Comparison of ENCODE assay signal across 8 cellular contexts in genomic region chr18:32093106-32093511, GRCh38. TPM values are rescaled to one million over a fixed set of nuclear protein-coding genes. Genes with fewer than 3 reads are reported as not detected.
DNase-seq lines count a peak whose midpoint lies in the region; ATAC-seq and TF ChIP-seq lines count a peak whose summit lies in the region.

No MANE protein-coding gene starts in this region.

- H3K9ac ChIP-seq in HUES64 (ENCODE audit: low read depth, low read length) = peak overlapping the region; percentile 87
- H3K9ac ChIP-seq in SK-N-SH = peak overlapping the region; percentile 92

- H3K27me3 ChIP-seq in HUES64 (ENCODE audit: insufficient read depth, low read length) (no peaks in the 10 kb centered on the region), SK-N-SH (ENCODE audit: insufficient read depth) (no peaks in the 10 kb centered on the region), ascending aorta (no peaks in the 10 kb centered on the region), right atrium auricular region (no peaks in the 10 kb centered on the region)

- peaks cover 55% of the 10 kb centered on the region for H3K79me2 ChIP-seq in SK-N-SH (ENCODE audit: insufficient read depth)

- peak overlapping the region; percentile 99 for H3K4me2 ChIP-seq in SK-N-SH

- peak overlapping the region; percentile 74 for H2AFZ ChIP-seq in SK-N-SH (ENCODE audit: low read depth)

- H3K4me1 ChIP-seq in HUES64 (ENCODE audit: insufficient read depth, low read length) (peaks cover 22% of the 10 kb centered on the region), SK-N-SH (ENCODE audit: control insufficient read depth in 1 of 2, insufficient read depth in 2 of 2, low read depth in 1 of 2, low read length in 1 of 2) (peaks cover 5 to 9% of the 10 kb centered on the region in 2 experiments; a peak in 3 of 4 replicates), ascending aorta (peaks cover 0 to 12% of the 10 kb centered on the region in 2 donors), right atrium auricular region (peaks cover 0 to 43% of the 10 kb centered on the region in 2 donors)

- POLR2A ChIA-PET in SK-N-SH (lab: Yijun Ruan, JAX) = interaction anchor here (0.9 kb wide), 1 partner anchor 38 kb away, joined by 3 read pairs; no protein-coding TSS in a partner anchor

- H3K36me3 ChIP-seq in HUES64 (ENCODE audit: insufficient read depth, low read length) (peaks cover 32% of the 10 kb centered on the region), SK-N-SH (replicated peaks in 1 of 2; ENCODE audit: control insufficient read depth in 1 of 2, insufficient read depth in 2 of 2, low read length in 1 of 2) (peaks cover 3 to 8% of the 10 kb centered on the region in 2 experiments), ascending aorta (no peaks in the 10 kb centered on the region), right atrium auricular region (no peaks in the 10 kb centered on the region)

- 0% methylated on average over 31 of the region's 32 CpGs for WGBS in HUES64
- 5% methylated on average over 14 of the region's 32 CpGs for WGBS in SK-N-SH (ENCODE audit: low lambda C conversion rate)

- H3K9me3 ChIP-seq in HUES64 (ENCODE audit: insufficient read depth, low read depth, low read length) = no peaks in the 10 kb centered on the region
- H3K9me3 ChIP-seq in SK-N-SH = no peaks in the 10 kb centered on the region
- no peaks in the 10 kb centered on the region for H3K9me3 ChIP-seq in ascending aorta
- H3K9me3 ChIP-seq in right atrium auricular region = no peaks in the 10 kb centered on the region

- ATAC-seq in GM21526 (IDR thresholded peaks at IDR 0.05; ENCODE audit: low FRiP score, unreplicated experiment) = peak; percentile 49

- H3F3A ChIP-seq in SK-N-SH (replicated peaks; ENCODE audit: insufficient read depth) = peaks cover 17% of the 10 kb centered on the region

- CTCF ChIA-PET in SK-N-SH (lab: Yijun Ruan, JAX) = interaction anchor here (1.3 kb wide), 1 partner anchor 12 kb away, joined by 4 read pairs; no protein-coding TSS in a partner anchor

- H3K9me2 ChIP-seq in SK-N-SH = no peaks in the 10 kb centered on the region

- intact Hi-C loops in ascending aorta (cut with DNase I) (loop anchor here (2.0 to 10.0 kb wide), 3 partner anchors 192 to 379 kb away; partner anchors contain the start of gene GAREM1), posterior vena cava (cut with DNase I) (loop anchor here in 1 of 2 donors (5.0 kb wide), 1 partner anchor 261 kb away; no protein-coding TSS in a partner anchor)

- no peak for TF ChIP-seq CTCF in SK-N-SH (IDR thresholded peaks at IDR 0.05)
- no peak for TF ChIP-seq CTCF in ascending aorta (IDR thresholded peaks at IDR 0.05)
- TF ChIP-seq CTCF in right atrium auricular region (IDR thresholded peaks at IDR 0.05) = no peak

- TF ChIP-seq EP300 in SK-N-SH (IDR thresholded peaks at IDR 0.05; ENCODE audit: borderline replicate concordance in 1 of 2, low read depth in 1 of 2, low read length in 1 of 2) = no peak

- peaks cover 11% of the 10 kb centered on the region for H4K20me1 ChIP-seq in SK-N-SH (ENCODE audit: insufficient read depth)

- no peak for TF ChIP-seq RAD21 in SK-N-SH (IDR thresholded peaks at IDR 0.05; ENCODE audit: low read length)

- H3K27ac ChIP-seq in HUES64 (ENCODE audit: low read depth, low read length) = peak overlapping the region; percentile 93
- H3K27ac ChIP-seq in SK-N-SH (ENCODE audit: low read depth in 2 of 2, low read length in 1 of 2) = peak overlapping the region; percentile 80 to 88
- H3K27ac ChIP-seq in ascending aorta = peak overlapping the region; percentile 99 to 100
- peak overlapping the region; percentile 97 to 99 for H3K27ac ChIP-seq in right atrium auricular region

- H3K4me3 ChIP-seq in HUES64 (ENCODE audit: low read length) (peak overlapping the region; percentile 90), SK-N-SH (ENCODE audit: low read depth in 2 of 2, low read length in 1 of 2) (peak overlapping the region; percentile 82 to 95), ascending aorta (peak overlapping the region; percentile 89 to 96), right atrium auricular region (peak overlapping the region; percentile 77 to 88)

- DNase-seq in ELR (ENCODE audit: low read depth) (peak; percentile 62), SK-N-SH (no peak), ascending aorta (ENCODE audit: low spot score in 2 of 2) (peak in 1 of 2 donors; percentile 75), right atrium auricular region (ENCODE audit: low spot score) (peak; percentile 65), posterior vena cava (ENCODE audit: low spot score) (peak; percentile 83), superior temporal gyrus (ENCODE audit: extremely low spot score) (no peak)

TF ChIP-seq in SK-N-SH, 30 proteins besides CTCF, POLR2A, EP300 and RAD21:
- no peak for TF ChIP-seq TEAD4 (IDR thresholded peaks at IDR 0.05; ENCODE audit: borderline replicate concordance, insufficient read depth)
- TF ChIP-seq USF1 (IDR thresholded peaks at IDR 0.05; ENCODE audit: borderline replicate concordance, low read depth) = no peak
- TF ChIP-seq FOXJ3 (CRISPR knock-in tag; IDR thresholded peaks at IDR 0.05) = no peak
- TF ChIP-seq FOSL2 (IDR thresholded peaks at IDR 0.05; ENCODE audit: borderline replicate concordance, low read depth) = no peak
- TF ChIP-seq RXRA (IDR thresholded peaks at IDR 0.05; ENCODE audit: borderline replicate concordance, low read depth) = no peak
- TF ChIP-seq RFX5 (IDR thresholded peaks at IDR 0.05; ENCODE audit: low read length) = no peak

RNA-seq across cellular contexts. Expression of gene RNF138, which starts 1.4 kb away (rescaled TPM):
- polyA plus RNA-seq in HUES64 (2013, experiment 1 of 2) = 86.8 TPM
- polyA plus RNA-seq in HUES64 (2013, experiment 2 of 2) = 87.1 TPM
- 17.6 and 22.3 TPM in 2 replicates for polyA plus RNA-seq in SK-N-SH (2012; rRNA removed)
- polyA plus RNA-seq in SK-N-SH (2012; cell fraction: cytosol; rRNA removed) = 18.5 and 20.9 TPM in 2 replicates
- polyA plus RNA-seq in SK-N-SH (2012; cell fraction: nucleus; rRNA removed) = 13.2 and 14.4 TPM in 2 replicates
- not detected for total RNA-seq in ascending aorta
- total RNA-seq in right atrium auricular region = 10 to 100 TPM in 1 of 2 donors, 1 to 10 TPM in 1; 5.5 to 11.3 TPM
- total RNA-seq in posterior vena cava = 10 to 100 TPM; 14.9 to 23.7 TPM

Comparison
In these comparisons a context has a peak if more than half of its experiments do, and no peak if none do; other contexts are left out.
1. DNase-seq: peak in ELR (single experiment), right atrium auricular region (single experiment) and posterior vena cava (single experiment); none in SK-N-SH (single experiment) and superior temporal gyrus (single experiment).
2. Peak in every context shown above with its lines, with median percentiles within 50 percentile points of each other: H3K27ac ChIP-seq and H3K4me3 ChIP-seq.